Comparison of ENCODE assay signal across 11 cellular contexts in the genomic region with DNA sequence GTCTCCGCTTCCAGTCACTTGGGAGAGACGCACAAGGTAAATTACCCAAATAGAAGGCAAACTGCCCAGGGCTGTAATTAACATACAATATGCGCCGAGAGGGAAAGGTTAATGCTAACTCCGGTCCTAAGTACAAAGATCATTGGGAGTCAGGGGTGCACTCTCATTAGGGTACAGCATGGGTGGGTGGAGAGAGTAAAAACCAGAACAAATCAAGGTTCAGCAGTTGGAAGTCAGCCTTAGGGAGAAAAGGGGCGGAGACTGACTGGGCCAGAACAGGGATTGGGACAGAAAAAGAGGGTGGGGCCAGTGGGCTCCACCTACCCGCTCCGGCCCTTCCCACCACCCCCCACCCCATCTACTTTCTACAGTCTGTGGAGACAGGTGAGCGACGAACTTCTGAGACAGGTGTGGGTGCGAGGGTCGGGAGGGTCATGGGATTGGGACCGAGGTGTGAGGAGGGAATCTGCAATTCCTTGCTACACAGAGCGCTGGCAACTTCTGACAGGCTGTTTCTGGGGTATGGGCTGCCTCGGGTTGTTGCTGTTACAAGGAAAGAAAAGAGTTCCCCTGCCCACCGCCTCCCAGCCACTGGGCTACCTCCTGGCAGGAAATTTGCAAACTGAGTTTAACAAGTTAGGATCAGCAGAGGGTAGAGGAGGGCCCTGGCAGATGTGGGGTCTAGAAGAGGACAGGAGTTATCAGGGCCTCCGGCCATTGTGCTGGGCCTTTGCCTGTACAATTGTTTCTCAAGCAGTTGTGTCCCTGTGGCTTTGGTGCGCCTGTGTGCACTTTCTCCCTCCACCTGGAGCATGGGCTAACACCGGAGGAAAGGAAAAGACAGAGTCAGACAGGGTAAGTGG. TPM values are rescaled to one million over a fixed set of nuclear protein-coding genes. Genes with fewer than 3 reads are reported as not detected.
DNase-seq lines count a peak whose midpoint lies in the region; ATAC-seq and TF ChIP-seq lines count a peak whose summit lies in the region.
"Had no signal": no experiment of that assay in that cellular context is flagged by ENCODE, and none has a peak within 500 bp of the region (broad histone marks: within the 10 kb centered on the region; RNA-seq: fewer than 3 reads in every experiment).

Gene TMEM139 (plus strand): TSS at position 368 of the 863 bp plus-strand sequence. CDS start 1,000 bp downstream, outside the sequence.

- H3K27me3 Mint-ChIP-seq in chondrocyte (ENCODE audit: low read depth): no peaks in the 10 kb centered on the region
- H3K27me3 Mint-ChIP-seq in memory B cell: no peaks in the 10 kb centered on the region

- peaks cover 22% of the 10 kb centered on the region for H3K4me1 Mint-ChIP-seq in chondrocyte (ENCODE audit: low read depth)
- peaks cover 39% of the 10 kb centered on the region for H3K4me1 Mint-ChIP-seq in memory B cell

- H3K27ac Mint-ChIP-seq in chondrocyte (ENCODE audit: unreplicated experiment) (peak within 1 kb of the TSS; percentile 45), memory B cell (peak within 1 kb of the TSS; percentile 86)

- H3K9me3 Mint-ChIP-seq in chondrocyte (ENCODE audit: low read depth): no peaks in the 10 kb centered on the region
- no peaks in the 10 kb centered on the region for H3K9me3 Mint-ChIP-seq in memory B cell

- H3K36me3 ChIP-seq in KOPT-K1 (ENCODE audit: insufficient read depth, low read length) (peaks cover 5% of the 10 kb centered on the region; the same call in 1 of the 2 replicates), vagina (no peaks in the 10 kb centered on the region)

- intact Hi-C loops in vagina (cut with DNase I): loop anchor here (5.0 kb wide), 1 partner anchor 97 kb away; the partner anchor contains the start of gene ZYX

- DNase-seq in Ammon's horn (ENCODE audit: low spot score) (peak; percentile 29), chondrocyte (ENCODE audit: low spot score) (no peak), memory B cell (ENCODE audit: low spot score in 2 of 2) (no peak), cortex of kidney (lab: John Stamatoyannopoulos, UW) (no peak), NCI-H1105 treated with DMSO at 0.1 percent for 48 hours (lab: John Stamatoyannopoulos, UW) (no peak), vagina (ENCODE audit: extremely low spot score in 2 of 2) (no peak)
- DNase-seq: GF-D8, NCI-H524 treated with DMSO at 0.1 percent for 48 hours had no signal

- no peaks in the 10 kb centered on the region for H3K36me3 Mint-ChIP-seq in chondrocyte (ENCODE audit: low read depth)
- H3K36me3 Mint-ChIP-seq in memory B cell: no peaks in the 10 kb centered on the region

- no peak within 1 kb of the TSS for H3K4me3 Mint-ChIP-seq in chondrocyte (ENCODE audit: unreplicated experiment)
- H3K4me3 Mint-ChIP-seq in memory B cell: peak within 1 kb of the TSS; percentile 70

- TF ChIP-seq CTCF in chondrocyte (IDR thresholded peaks at IDR 0.05) (no peak), vagina (IDR thresholded peaks at IDR 0.05) (no peak)

- ATAC-seq in memory B cell (ENCODE audit: low read depth) (no peak), GM18873 (IDR thresholded peaks at IDR 0.05; ENCODE audit: low FRiP score, unreplicated experiment) (no peak)

- no peaks in the 10 kb centered on the region for H3K27me3 ChIP-seq in vagina

- no peak within 1 kb of the TSS for H3K4me3 ChIP-seq in vagina

- TF ChIP-seq POLR2A in vagina (IDR thresholded peaks at IDR 0.05): no peak

- H3K27ac ChIP-seq in KOPT-K1 (ENCODE audit: low read depth, low read length, poor library complexity, severe bottlenecking) (peak within 1 kb of the TSS; percentile 73), vagina (no peak within 1 kb of the TSS)

- H3K9me3 ChIP-seq in KOPT-K1 (ENCODE audit: insufficient read depth, low read length, poor library complexity, severe bottlenecking): peaks cover 13% of the 10 kb centered on the region
- H3K9me3 ChIP-seq in vagina: no peaks in the 10 kb centered on the region

- H3K4me1 ChIP-seq in vagina: peaks cover 17% of the 10 kb centered on the region

RNA-seq across cellular contexts. Expression of gene TMEM139, which starts in this region (rescaled TPM):
- total RNA-seq in chondrocyte: not detected in 3 replicates
- total RNA-seq in vagina: not detected
- total RNA-seq: fibroblast of villous mesenchyme had no signal
